9 cellular contexts compared by ENCODE assay signal in genomic region chr4:120749445-120750151, GRCh38.
DNase-seq lines count a peak whose midpoint lies in the region; ATAC-seq and TF ChIP-seq lines count a peak whose summit lies in the region.
"Had no signal": no experiment of that assay in that cellular context is flagged by ENCODE, and none has a peak within 500 bp of the region (broad histone marks: within the 10 kb centered on the region; RNA-seq: fewer than 3 reads in every experiment).

No MANE protein-coding gene starts in this region.

- TF ChIP-seq POLR2A in GM18505 (IDR thresholded peaks at IDR 0.05; ENCODE audit: borderline replicate concordance, extremely low read depth, insufficient read depth, insufficient read length), result no peak

- no peak overlapping the region for H3K27ac Mint-ChIP-seq in T-helper 2 cell treated with Interferon-gamma antibody and Interleukin-4, amounts not matched to agents 5 μg/mL and 100 μg/mL, for 36 hours
- H3K27ac Mint-ChIP-seq: memory B cell had no signal

- H3K4me1 Mint-ChIP-seq in activated T-cell treated with anti-CD3 and anti-CD28 coated beads, Interleukin-2, amount 50 U/mL, for 4 hours (ENCODE audit: low read depth), result no peaks in the 10 kb centered on the region
- no peaks in the 10 kb centered on the region for H3K4me1 Mint-ChIP-seq in T-helper 2 cell treated with Interferon-gamma antibody and Interleukin-4, amounts not matched to agents 5 μg/mL and 100 μg/mL, for 36 hours (ENCODE audit: low read depth)
- H3K4me1 Mint-ChIP-seq: memory B cell had no signal

- ATAC-seq in GM18505 (IDR thresholded peaks at IDR 0.05; ENCODE audit: unreplicated experiment), result peak; percentile 98
- peak; percentile 95 for ATAC-seq in GM21529 (IDR thresholded peaks at IDR 0.05; ENCODE audit: unreplicated experiment)
- ATAC-seq in HG03565 (IDR thresholded peaks at IDR 0.05; ENCODE audit: unreplicated experiment), result peak; percentile 98
- ATAC-seq in activated T-cell treated with anti-CD3 and anti-CD28 coated beads, Interleukin-2, amount 50 U/mL, for 4 hours, result no peak

- DNase-seq in SHP77 treated with DMSO at 0.1 percent for 48 hours (lab: John Stamatoyannopoulos, UW), result peak; percentile 74
- no peak for DNase-seq in globus pallidus (ENCODE audit: low spot score)
- DNase-seq in HK-2 (ENCODE audit: unreplicated experiment), result no peak
- no peak for DNase-seq in activated T-cell treated with anti-CD3 and anti-CD28 coated beads, Interleukin-2, amount 50 U/mL, for 4 hours
- no peak for DNase-seq in T-helper 2 cell treated with Interferon-gamma antibody and Interleukin-4, amounts not matched to agents 5 μg/mL and 100 μg/mL, for 36 hours (ENCODE audit: low spot score)

- H3K27me3 Mint-ChIP-seq in activated T-cell treated with anti-CD3 and anti-CD28 coated beads, Interleukin-2, amount 50 U/mL, for 4 hours (ENCODE audit: low read depth), result no peaks in the 10 kb centered on the region
- no peaks in the 10 kb centered on the region for H3K27me3 Mint-ChIP-seq in T-helper 2 cell treated with Interferon-gamma antibody and Interleukin-4, amounts not matched to agents 5 μg/mL and 100 μg/mL, for 36 hours (ENCODE audit: low read depth)
- H3K27me3 Mint-ChIP-seq: memory B cell had no signal

- no peaks in the 10 kb centered on the region for H3K36me3 Mint-ChIP-seq in activated T-cell treated with anti-CD3 and anti-CD28 coated beads, Interleukin-2, amount 50 U/mL, for 4 hours (ENCODE audit: insufficient read depth)
- no peaks in the 10 kb centered on the region for H3K36me3 Mint-ChIP-seq in T-helper 2 cell treated with Interferon-gamma antibody and Interleukin-4, amounts not matched to agents 5 μg/mL and 100 μg/mL, for 36 hours (ENCODE audit: low read depth)
- H3K36me3 Mint-ChIP-seq: memory B cell had no signal

- no peak overlapping the region for H3K4me3 Mint-ChIP-seq in activated T-cell treated with anti-CD3 and anti-CD28 coated beads, Interleukin-2, amount 50 U/mL, for 4 hours
- H3K4me3 Mint-ChIP-seq in T-helper 2 cell treated with Interferon-gamma antibody and Interleukin-4, amounts not matched to agents 5 μg/mL and 100 μg/mL, for 36 hours, result no peak overlapping the region
- H3K4me3 Mint-ChIP-seq: memory B cell had no signal

- peaks cover 11% of the 10 kb centered on the region for H3K9me3 Mint-ChIP-seq in activated T-cell treated with anti-CD3 and anti-CD28 coated beads, Interleukin-2, amount 50 U/mL, for 4 hours
- H3K9me3 Mint-ChIP-seq in T-helper 2 cell treated with Interferon-gamma antibody and Interleukin-4, amounts not matched to agents 5 μg/mL and 100 μg/mL, for 36 hours, result peaks cover 6% of the 10 kb centered on the region

Comparison
In these comparisons a context has a peak if more than half of its experiments do, and no peak if none do; other contexts are left out.
1. ATAC-seq: peak in GM18505 (single experiment), GM21529 (single experiment) and HG03565 (single experiment); none in activated T-cell treated with anti-CD3 and anti-CD28 coated beads, Interleukin-2, amount 50 U/mL, for 4 hours (0 of 2).